2 cellular contexts compared by ENCODE assay signal in the genomic region with DNA sequence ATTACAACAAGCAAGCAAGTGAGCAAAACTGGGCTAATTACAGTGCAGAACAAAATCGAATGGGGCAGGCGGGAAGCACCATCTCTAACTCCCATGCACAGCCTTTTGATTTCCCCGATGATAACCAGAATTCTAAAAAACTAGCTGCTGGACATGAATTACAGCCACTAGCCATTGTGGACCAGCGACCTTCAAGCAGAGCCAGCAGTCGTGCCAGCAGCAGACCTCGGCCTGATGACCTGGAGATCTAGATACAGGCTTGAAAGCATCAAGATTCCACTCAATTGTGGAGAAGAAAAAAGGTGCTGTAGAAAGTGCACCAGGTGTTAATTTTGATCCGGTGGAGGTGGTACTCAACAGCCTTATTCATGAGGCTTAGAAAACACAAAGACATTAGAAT. TPM values are rescaled to one million over a fixed set of nuclear protein-coding genes. Genes with fewer than 3 reads are reported as not detected.
"Had no signal": no experiment of that assay in that cellular context is flagged by ENCODE, and none has a peak within 500 bp of the region (broad histone marks: within the 10 kb centered on the region; RNA-seq: fewer than 3 reads in every experiment).

No MANE protein-coding gene starts in this region.

RNA-seq across cellular contexts. Expression of a gene that starts 12.3 kb away (rescaled TPM):
- total RNA-seq: HepG2, HT1080 had no signal
- polyA plus RNA-seq: HepG2 had no signal
